In genomic region chr5:141951341-141951781, GRCh38 we compare ENCODE assay signal across 8 cellular contexts. TPM values are rescaled to one million over a fixed set of nuclear protein-coding genes. Genes with fewer than 3 reads are reported as not detected.
DNase-seq lines count a peak whose midpoint lies in the region; ATAC-seq and TF ChIP-seq lines count a peak whose summit lies in the region.

No MANE protein-coding gene starts in this region.

- ATAC-seq in HG02885 (IDR thresholded peaks at IDR 0.05; ENCODE audit: poor library complexity, unreplicated experiment): peak; percentile 93

- TF ChIP-seq CTCF in VCaP (conservative IDR thresholded peaks at IDR 0.05) (peak; percentile 65), fibroblast of the aortic adventitia (IDR thresholded peaks at IDR 0.05; ENCODE audit: insufficient read depth, low read length) (peak; percentile 33)

- peak overlapping the region; percentile 41 for H3K27ac ChIP-seq in VCaP

- peak; percentile 28 for DNase-seq in NCI-H748 (lab: John Stamatoyannopoulos, UW; ENCODE audit: unreplicated experiment)
- DNase-seq in NCI-H748 treated with DMSO at 0.1 percent for 48 hours (lab: John Stamatoyannopoulos, UW): no peak
- no peak for DNase-seq in fibroblast of the aortic adventitia (ENCODE audit: low read depth)
- DNase-seq in superior temporal gyrus (ENCODE audit: extremely low spot score): peak; percentile 11
- no peak for DNase-seq in activated effector memory CD4-positive, alpha-beta T cell treated with Interleukin-2 at 50 U/mL for 16 hours
- no peak for DNase-seq in NCI-H128 (lab: John Stamatoyannopoulos, UW; ENCODE audit: unreplicated experiment)

- H3K4me3 ChIP-seq in fibroblast of the aortic adventitia (ENCODE audit: low read depth, low read length): no peak overlapping the region

RNA-seq across cellular contexts. Expression of gene PCDH12, which starts 6.6 kb away (rescaled TPM):
- total RNA-seq in fibroblast of the aortic adventitia (ENCODE audit: low replicate concordance): under 0.01 and 0.16 TPM in 2 replicates

RNA-seq across cellular contexts. Expression of gene RNF14, which starts 17.5 kb away (rescaled TPM):
- total RNA-seq in fibroblast of the aortic adventitia (ENCODE audit: low replicate concordance): 80.3 and 93.6 TPM in 2 replicates

RNA-seq across cellular contexts. Expression of gene DELE1, which starts 27.7 kb away (rescaled TPM):
- 50.9 and 59.0 TPM in 2 replicates for total RNA-seq in fibroblast of the aortic adventitia (ENCODE audit: low replicate concordance)

Comparison
In these comparisons a context has a peak if more than half of its experiments do, and no peak if none do; other contexts are left out.
1. DNase-seq: peak in NCI-H748 (single experiment) and superior temporal gyrus (single experiment); none in NCI-H748 treated with DMSO at 0.1 percent for 48 hours (single experiment), fibroblast of the aortic adventitia (single experiment), activated effector memory CD4-positive, alpha-beta T cell treated with Interleukin-2 at 50 U/mL for 16 hours (single experiment) and NCI-H128 (single experiment).